In the genomic region with DNA sequence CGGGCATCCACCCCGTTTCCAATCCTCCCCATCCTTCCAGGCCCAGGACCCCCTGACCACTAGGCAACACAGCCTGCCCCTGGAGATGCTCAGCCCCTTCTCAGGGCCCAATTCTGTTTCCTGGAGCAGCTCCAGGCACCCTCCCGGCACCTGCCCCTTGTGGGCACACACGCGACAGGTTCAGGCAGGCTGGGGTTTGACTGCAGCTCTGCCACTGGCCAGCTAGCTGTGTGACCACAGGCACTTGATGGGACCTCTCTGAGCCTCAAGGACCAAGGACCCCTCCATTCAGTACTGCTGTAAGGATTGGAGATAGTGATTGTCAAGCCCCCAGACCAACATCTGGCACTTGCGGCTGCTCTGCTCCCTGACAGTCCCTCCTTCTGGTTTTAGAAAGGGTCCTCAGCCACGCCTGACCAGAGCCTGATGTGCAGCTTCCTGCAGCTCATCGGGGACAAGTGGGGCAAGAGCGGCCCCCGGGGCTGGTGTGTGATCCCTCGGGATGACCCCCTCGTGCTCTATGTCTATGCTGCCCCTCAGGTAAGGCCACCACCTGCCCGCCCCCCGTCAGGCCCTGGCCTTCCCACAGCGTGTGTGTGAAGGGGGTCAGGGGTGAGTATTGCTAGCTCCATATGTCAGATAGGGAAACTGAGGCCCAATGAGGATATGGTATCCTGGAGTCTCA, we compare ENCODE assay signal across 23 cellular contexts. TPM values are rescaled to one million over a fixed set of nuclear protein-coding genes. Genes with fewer than 3 reads are reported as not detected.
A peak's percentile ranks its signal among the peaks of the same experiment; 100 is the strongest.
DNase-seq lines count a peak whose midpoint lies in the region; ATAC-seq, FAIRE-seq and TF ChIP-seq lines count a peak whose summit lies in the region.
"Had no signal": no experiment of that assay in that cellular context is flagged by ENCODE, and none has a peak within 500 bp of the region (broad histone marks: within the 10 kb centered on the region; RNA-seq: fewer than 3 reads in every experiment).

No MANE protein-coding gene starts in this region.

- WGBS in K562 (ENCODE audit: insufficient coverage, low coverage, missing lambda C conversion rate), result 85% methylated on average over 15 of the region's 15 CpGs
- WGBS in neuronal stem cell (ENCODE audit: extremely low coverage in 2 of 2, insufficient read length in 2 of 2, insufficient replicate concordance in 1 of 2), 2 donors, result no CpG with 5 or more reads among the region's 15 CpGs

- ATAC-seq in activated T-cell treated with anti-CD3 and anti-CD28 coated beads, Interleukin-2, amount 50 U/mL, for 4 hours, result no peak
- ATAC-seq in K562 (no peak), GM19397 (IDR thresholded peaks at IDR 0.05; ENCODE audit: unreplicated experiment) (no peak)
- ATAC-seq: HCT116, Panc1 had no signal

- no peak overlapping the region for H2BK12ac ChIP-seq in neuronal stem cell (ENCODE audit: low read length)

- H3K36me3 ChIP-seq in KOPT-K1 (ENCODE audit: insufficient read depth, low read length) (no peaks in the 10 kb centered on the region), K562 (ENCODE audit: control insufficient read depth, insufficient read depth, low read length) (no peaks in the 10 kb centered on the region), neuronal stem cell (replicated peaks in 1 of 2; ENCODE audit: control insufficient read depth in 2 of 2, insufficient read depth in 2 of 2, low read length in 2 of 2) (no peaks in the 10 kb centered on the region)
- H3K36me3 ChIP-seq: MG63 had no signal

- H3K9ac ChIP-seq in K562 (ENCODE audit: insufficient read depth in 1 of 2, low read depth in 2 of 2, low read length in 2 of 2), result peak overlapping the region in 1 of 2 experiments; percentile 51; a peak in 2 of 4 replicates
- H3K9ac ChIP-seq in neuronal stem cell (ENCODE audit: low read depth, low read length, poor library complexity), result no peak overlapping the region

- in situ Hi-C loops in K562 (cut with MboI), result loop anchor here (10.0 kb wide), 1 partner anchor 148 kb away; a partner anchor contains a TSS

- no peak for FAIRE-seq in K562 (lab: Jason Lieb, UNC)
- FAIRE-seq: G401.6, GM12891, HTR-8/SVneo had no signal

- DNase-seq in activated T-cell treated with anti-CD3 and anti-CD28 coated beads, Interleukin-2, amount 50 U/mL, for 24 hours, result no peak
- no peak for DNase-seq in activated T-cell treated with anti-CD3 and anti-CD28 coated beads, Interleukin-2, amount 50 U/mL, for 4 hours
- DNase-seq in K562 (ENCODE audit: extremely low read depth in 1 of 4, low spot score in 3 of 4), result no peak
- DNase-seq in neuronal stem cell (ENCODE audit: low spot score), result no peak
- no peak for DNase-seq in HuH-7.5 (ENCODE audit: low spot score)
- no peak for DNase-seq in CD1c-positive myeloid dendritic cell (ENCODE audit: extremely low spot score)
- DNase-seq: ACHN; CD4-positive, alpha-beta memory T cell; DMS79; KG1; MG63; NCI-H1092 treated with DMSO at 0.1 percent for 48 hours; NCI-H1930; NCI-H2171 treated with DMSO at 0.1 percent for 48 hours; NCI-H774; Right ventricle myocardium superior had no signal

- no peak overlapping the region for H3K14ac ChIP-seq in neuronal stem cell (ENCODE audit: low read length)

- TF ChIP-seq POLR2A in K562 (conservative IDR thresholded peaks at IDR 0.05), result no peak

- no peak overlapping the region for H2BK5ac ChIP-seq in neuronal stem cell (ENCODE audit: low read length)

- peak overlapping the region; percentile 93 for H4K91ac ChIP-seq in neuronal stem cell (ENCODE audit: low read depth, low read length, poor library complexity)

- H3K4me2 ChIP-seq in K562 (ENCODE audit: insufficient read depth, low read length) (no peak overlapping the region), neuronal stem cell (ENCODE audit: insufficient read depth, low read length, poor library complexity, severe bottlenecking) (no peak overlapping the region)

- no peak for TF ChIP-seq CTCF in K562 (IDR thresholded peaks at IDR 0.05 in 2 of 3, conservative IDR thresholded peaks at IDR 0.05 in 1 of 3; ENCODE audit: insufficient read depth in 2 of 3, low read depth in 1 of 3, low read length in 3 of 3)

- peak overlapping the region; percentile 60 for H2BK15ac ChIP-seq in neuronal stem cell (ENCODE audit: low read length)

- peak overlapping the region; percentile 35 for H3K27ac Mint-ChIP-seq in activated T-cell treated with anti-CD3 and anti-CD28 coated beads, Interleukin-2, amount 50 U/mL, for 24 hours

- no peaks in the 10 kb centered on the region for H3K79me1 ChIP-seq in neuronal stem cell (ENCODE audit: low read depth, low read length)

- peaks cover 67% of the 10 kb centered on the region for H3K4me1 Mint-ChIP-seq in activated T-cell treated with anti-CD3 and anti-CD28 coated beads, Interleukin-2, amount 50 U/mL, for 24 hours (ENCODE audit: low read depth)
- peaks cover 42% of the 10 kb centered on the region for H3K4me1 Mint-ChIP-seq in activated T-cell treated with anti-CD3 and anti-CD28 coated beads, Interleukin-2, amount 50 U/mL, for 4 hours (ENCODE audit: low read depth)

- BruUV-seq in K562 (replicated peaks; lab: Mats Ljungman, UMichigan), result no TSS peak

- H3K27me3 Mint-ChIP-seq in activated T-cell treated with anti-CD3 and anti-CD28 coated beads, Interleukin-2, amount 50 U/mL, for 24 hours, result no peaks in the 10 kb centered on the region
- H3K27me3 Mint-ChIP-seq in activated T-cell treated with anti-CD3 and anti-CD28 coated beads, Interleukin-2, amount 50 U/mL, for 4 hours (ENCODE audit: low read depth), result no peaks in the 10 kb centered on the region
- H3K27me3 Mint-ChIP-seq: CD4-positive, alpha-beta memory T cell had no signal

- no peak overlapping the region for H3K23ac ChIP-seq in neuronal stem cell (ENCODE audit: low read depth, low read length, poor library complexity)

- no peak for TF ChIP-seq RAD21 in K562 (CRISPR knock-in tag; conservative IDR thresholded peaks at IDR 0.05 in 1 of 2, IDR thresholded peaks at IDR 0.05 in 1 of 2)

- H3K79me2 ChIP-seq in K562 (ENCODE audit: control insufficient read depth, insufficient read depth, low read length), result no peaks in the 10 kb centered on the region

- H3K4me3 ChIP-seq in K562 (no peak overlapping the region), neuronal stem cell (ENCODE audit: low read length in 2 of 2) (no peak overlapping the region)
- H3K4me3 ChIP-seq: MG63 had no signal

- no peak overlapping the region for H2BK120ac ChIP-seq in neuronal stem cell (ENCODE audit: low read depth, low read length)

- H3K27me3 ChIP-seq in K562 (ENCODE audit: control insufficient read depth in 2 of 2, insufficient read depth in 2 of 2, low read length in 2 of 2), result no peaks in the 10 kb centered on the region
- peaks cover 0 to 9% (median 0%) of the 10 kb centered on the region in 3 experiments for H3K27me3 ChIP-seq in neuronal stem cell (ENCODE audit: control insufficient read depth in 3 of 3, insufficient read depth in 3 of 3, low read depth in 1 of 3, low read length in 3 of 3)
- H3K27me3 ChIP-seq: MG63 had no signal

- intact Hi-C loops in K562 (cut with micrococcal nuclease), result loop anchor here (10.0 kb wide), 2 partner anchors 458 to 668 kb away; a partner anchor contains a TSS

- no peaks in the 10 kb centered on the region for H3K36me3 Mint-ChIP-seq in activated T-cell treated with anti-CD3 and anti-CD28 coated beads, Interleukin-2, amount 50 U/mL, for 24 hours (ENCODE audit: low read depth)
- H3K36me3 Mint-ChIP-seq in activated T-cell treated with anti-CD3 and anti-CD28 coated beads, Interleukin-2, amount 50 U/mL, for 4 hours (ENCODE audit: insufficient read depth), result no peaks in the 10 kb centered on the region
- H3K36me3 Mint-ChIP-seq: CD4-positive, alpha-beta memory T cell had no signal

- no peaks in the 10 kb centered on the region for H4K20me1 ChIP-seq in K562 (replicated peaks; ENCODE audit: control insufficient read depth, insufficient read depth, low read length)

- CTCF ChIA-PET in K562 (lab: Yijun Ruan, JAX; ENCODE audit: low intra/inter-chr PET ratio), result interaction anchor here (0.5 to 4.3 kb wide), 3 partner anchors 145 to 378 kb away, joined by 4 to 91 read pairs (median 77); a partner anchor contains a TSS

- H3K27ac ChIP-seq in KOPT-K1 (ENCODE audit: low read depth, low read length, poor library complexity, severe bottlenecking) (peak overlapping the region; percentile 56), K562 (ENCODE audit: extremely low read depth, low read depth, low read length) (no peak overlapping the region), neuronal stem cell (replicated peaks; ENCODE audit: low read length) (no peak overlapping the region)

- no peaks in the 10 kb centered on the region for H3K9me1 ChIP-seq in K562 (ENCODE audit: control insufficient read depth, insufficient read depth, low read length)

- peaks cover 4 to 52% of the 10 kb centered on the region in 2 experiments; a peak in 4 of 5 replicates for H3K4me1 ChIP-seq in K562 (replicated peaks in 1 of 2; ENCODE audit: control insufficient read depth in 2 of 2, insufficient read depth in 2 of 2, low read length in 2 of 2)
- no peaks in the 10 kb centered on the region for H3K4me1 ChIP-seq in neuronal stem cell (ENCODE audit: control insufficient read depth in 2 of 2, insufficient read depth in 1 of 2, low read depth in 1 of 2, low read length in 2 of 2)

- H3K9me3 ChIP-seq in KOPT-K1 (ENCODE audit: insufficient read depth, low read length, poor library complexity, severe bottlenecking) (peaks cover 5% of the 10 kb centered on the region), K562 (replicated peaks; ENCODE audit: control insufficient read depth, insufficient read depth, low read depth, low read length) (peaks cover 12% of the 10 kb centered on the region), neuronal stem cell (replicated peaks in 1 of 2; ENCODE audit: control insufficient read depth in 2 of 2, insufficient read depth in 1 of 2, low read depth in 1 of 2, low read length in 2 of 2) (peaks cover 5 to 7% of the 10 kb centered on the region in 2 donors)
- H3K9me3 ChIP-seq: MG63 had no signal

- H3K9me3 Mint-ChIP-seq in activated T-cell treated with anti-CD3 and anti-CD28 coated beads, Interleukin-2, amount 50 U/mL, for 24 hours, result peaks cover 4% of the 10 kb centered on the region
- no peaks in the 10 kb centered on the region for H3K9me3 Mint-ChIP-seq in activated T-cell treated with anti-CD3 and anti-CD28 coated beads, Interleukin-2, amount 50 U/mL, for 4 hours

- peak overlapping the region; percentile 70 for H2AK5ac ChIP-seq in neuronal stem cell (ENCODE audit: low read depth, low read length)

- no peak for TF ChIP-seq EP300 in K562 (IDR thresholded peaks at IDR 0.05; ENCODE audit: low read length)

- H3K4ac ChIP-seq in neuronal stem cell (ENCODE audit: low read length), result no peak overlapping the region

- peak overlapping the region; percentile 9 for H3K18ac ChIP-seq in neuronal stem cell (ENCODE audit: low read length)

- POLR2A ChIA-PET in K562 (lab: Yijun Ruan, JAX), result interaction anchor here (0.6 to 7.6 kb wide), 9 partner anchors 9 to 281 kb away, joined by 3 to 128 read pairs (median 3); a partner anchor contains a TSS

- H2AFZ ChIP-seq in K562 (ENCODE audit: low read depth, low read length) (no peak overlapping the region), neuronal stem cell (ENCODE audit: low read length) (no peak overlapping the region)

- H3K4me3 Mint-ChIP-seq in activated T-cell treated with anti-CD3 and anti-CD28 coated beads, Interleukin-2, amount 50 U/mL, for 24 hours, result no peak overlapping the region
- H3K4me3 Mint-ChIP-seq in activated T-cell treated with anti-CD3 and anti-CD28 coated beads, Interleukin-2, amount 50 U/mL, for 4 hours, result no peak overlapping the region
- H3K4me3 Mint-ChIP-seq: CD4-positive, alpha-beta memory T cell had no signal

- no peak overlapping the region for H4K8ac ChIP-seq in neuronal stem cell (ENCODE audit: low read depth, low read length)

RNA-seq across cellular contexts. Expression of a gene that starts 21.7 kb away (rescaled TPM):
- total RNA-seq in activated T-cell treated with anti-CD3 and anti-CD28 coated beads, Interleukin-2, amount 50 U/mL, for 4 hours, result 1 to 10 TPM in 2 of 3 donors, under 1 TPM in 1; 0.87 to 1.5 (median 1.1) TPM
- 0.30 and 0.49 TPM in 2 replicates for total RNA-seq in K562 (2011; cell fraction: chromatin; rRNA removed; ENCODE audit: low replicate concordance)
- total RNA-seq in K562 (2011; cell fraction: nucleolus; rRNA removed), result 0.13 TPM in 1 of 2 replicates, not detected in the other
- 0.37 TPM in 1 of 2 replicates, not detected in the other for total RNA-seq in K562 (2011; cell fraction: nucleoplasm; rRNA removed)
- total RNA-seq in K562 (2014; rRNA removed) (0.04 TPM in 1 of 2 replicates, not detected in the other), K562 (2014; rRNA removed; fragmentation: Illumina TruSeq; extraction: Trizol) (not detected in 2 replicates), K562 (2015; rRNA removed; fragmentation: Illumina TruSeq; extraction: Trizol) (0.15 TPM in 1 of 2 replicates, not detected in the other), K562 (2021) (0.13 TPM in 1 of 2 replicates, not detected in the other)
- polyA plus RNA-seq in K562 (2011; rRNA removed) (0.04 TPM in 1 of 2 replicates, not detected in the other), K562 (2014; fragmentation: Illumina TruSeq; extraction: Trizol) (not detected in 2 replicates), K562 (2014; fragmentation: Nextera tagmentation; extraction: Ambion mirVana) (not detected), K562 (2014; rRNA removed) (0.09 TPM in 1 of 2 replicates, not detected in the other)
- 0.04 and 0.06 TPM in 2 replicates for polyA plus RNA-seq in K562 (2011; cell fraction: cytosol; rRNA removed)
- polyA plus RNA-seq in K562 (2011; cell fraction: nucleus; rRNA removed), result 0.15 and 0.44 TPM in 2 replicates
- 0.17 and 0.42 TPM in 2 replicates for polyA plus RNA-seq in K562 (2012)
- 0.03 TPM in 1 of 2 replicates, not detected in the other for polyA minus RNA-seq in K562 (2011; rRNA and poly(A)+ RNA removed)
- not detected in 2 replicates for polyA minus RNA-seq in K562 (2011; cell fraction: cytosol; rRNA and poly(A)+ RNA removed)
- 0.33 TPM in 1 of 2 replicates, not detected in the other for polyA minus RNA-seq in K562 (2011; cell fraction: nucleus; rRNA and poly(A)+ RNA removed)
- polyA plus RNA-seq in neuronal stem cell (2013, experiment 1 of 2), result 0.04 TPM
- 0.03 TPM for polyA plus RNA-seq in neuronal stem cell (2013, experiment 2 of 2)

RNA-seq across cellular contexts. Expression of a gene that starts 41.2 kb away (rescaled TPM):
- 100 to 1,000 TPM; 100 to 104 (median 104) TPM for total RNA-seq in activated T-cell treated with anti-CD3 and anti-CD28 coated beads, Interleukin-2, amount 50 U/mL, for 4 hours
- total RNA-seq in K562 (2011; cell fraction: chromatin; rRNA removed; ENCODE audit: low replicate concordance), result 102 and 218 TPM in 2 replicates
- total RNA-seq in K562 (2011; cell fraction: nucleolus; rRNA removed), result 162 and 195 TPM in 2 replicates
- 126 and 134 TPM in 2 replicates for total RNA-seq in K562 (2011; cell fraction: nucleoplasm; rRNA removed)
- total RNA-seq in K562 (2014; rRNA removed) (118 and 148 TPM in 2 replicates), K562 (2014; rRNA removed; fragmentation: Illumina TruSeq; extraction: Trizol) (98.3 and 112 TPM in 2 replicates), K562 (2015; rRNA removed; fragmentation: Illumina TruSeq; extraction: Trizol) (114 and 122 TPM in 2 replicates), K562 (2021) (153 and 161 TPM in 2 replicates)
- polyA plus RNA-seq in K562 (2011; rRNA removed) (135 and 137 TPM in 2 replicates), K562 (2014; fragmentation: Illumina TruSeq; extraction: Trizol) (125 and 128 TPM in 2 replicates), K562 (2014; fragmentation: Nextera tagmentation; extraction: Ambion mirVana) (10 to 100 TPM in 1 of 2 experiments, 1 to 10 TPM in 1; 7.9 to 14.1 TPM), K562 (2014; rRNA removed) (102 and 116 TPM in 2 replicates)
- 156 and 157 TPM in 2 replicates for polyA plus RNA-seq in K562 (2011; cell fraction: cytosol; rRNA removed)
- polyA plus RNA-seq in K562 (2011; cell fraction: nucleus; rRNA removed), result 338 and 345 TPM in 2 replicates
- polyA plus RNA-seq in K562 (2012), result 148 and 189 TPM in 2 replicates
- 101 and 125 TPM in 2 replicates for polyA minus RNA-seq in K562 (2011; rRNA and poly(A)+ RNA removed)
- polyA minus RNA-seq in K562 (2011; cell fraction: cytosol; rRNA and poly(A)+ RNA removed), result 65.4 and 66.7 TPM in 2 replicates
- 139 and 166 TPM in 2 replicates for polyA minus RNA-seq in K562 (2011; cell fraction: nucleus; rRNA and poly(A)+ RNA removed)
- 125 TPM for polyA plus RNA-seq in neuronal stem cell (2013, experiment 1 of 2)
- polyA plus RNA-seq in neuronal stem cell (2013, experiment 2 of 2), result 118 TPM
